Comparison of ENCODE assay signal across 8 cellular contexts in the genomic region with DNA sequence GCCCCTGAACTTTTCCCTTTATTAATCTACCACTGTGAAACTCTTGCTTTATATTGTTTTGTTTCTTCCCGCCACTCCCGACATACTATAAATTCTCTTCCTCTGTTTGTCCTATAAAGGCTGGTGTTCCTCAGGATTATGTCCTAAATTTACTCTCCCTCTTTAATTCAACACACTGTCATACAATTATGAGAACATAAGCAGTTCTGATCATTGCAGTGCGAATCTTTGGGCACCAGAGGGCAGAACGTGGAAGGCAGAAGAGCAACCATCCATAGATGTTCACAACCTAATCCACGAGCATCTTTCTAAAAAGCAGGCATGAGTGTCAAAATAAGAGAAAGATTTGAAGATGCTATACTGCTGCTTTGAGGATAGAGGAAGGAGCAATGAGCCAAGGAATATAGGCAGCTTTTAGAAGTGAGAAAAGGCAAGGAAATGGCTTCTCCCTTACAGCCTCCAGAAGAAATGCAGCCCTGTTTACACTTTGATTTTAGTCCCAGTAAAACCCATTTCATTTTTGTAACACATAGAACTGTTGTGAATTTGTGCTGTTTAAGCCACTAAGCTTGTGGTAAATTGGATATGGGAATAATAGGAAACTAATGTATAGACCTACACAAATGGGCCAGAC.
DNase-seq lines count a peak whose midpoint lies in the region; ATAC-seq, FAIRE-seq and TF ChIP-seq lines count a peak whose summit lies in the region.

No MANE protein-coding gene starts in this region.

- ATAC-seq in HG02884 (IDR thresholded peaks at IDR 0.05; ENCODE audit: unreplicated experiment), result peak; percentile 77

- H3K27ac Mint-ChIP-seq in nephron, result no peak overlapping the region

- H3K4me3 Mint-ChIP-seq in nephron, result no peak overlapping the region

- TF ChIP-seq CTCF in nephron (IDR thresholded peaks at IDR 0.05; ENCODE audit: unreplicated experiment in 3 of 3), result peak; percentile 52 to 65 (median 53)

- H3K9me3 Mint-ChIP-seq in nephron, result no peaks in the 10 kb centered on the region

- DNase-seq in NCI-H1105 treated with DMSO at 0.1 percent for 48 hours (lab: John Stamatoyannopoulos, UW) (peak; percentile 13), NCI-H1105 (lab: John Stamatoyannopoulos, UW) (no peak), GM18507 (ENCODE audit: extremely low spot score, insufficient read length, low read depth) (no peak), OCI-M1 (lab: John Stamatoyannopoulos, UW) (peak; percentile 59), dermis microvascular lymphatic vessel endothelial cell (ENCODE audit: low read depth in 2 of 2) (peak; percentile 31 to 53)
- DNase-seq in effector CD4-positive, alpha-beta T cell, result no peak

- H3K27me3 Mint-ChIP-seq in nephron (ENCODE audit: low read depth), result no peaks in the 10 kb centered on the region

- peak; percentile 82 for FAIRE-seq in GM18507 (lab: Jason Lieb, UNC)

- H3K4me1 Mint-ChIP-seq in nephron, result no peaks in the 10 kb centered on the region

- H3K36me3 Mint-ChIP-seq in nephron (ENCODE audit: low read depth), result no peaks in the 10 kb centered on the region

Comparison
In these comparisons a context has a peak if more than half of its experiments do, and no peak if none do; other contexts are left out.
1. DNase-seq: peak in NCI-H1105 treated with DMSO at 0.1 percent for 48 hours (single experiment), OCI-M1 (single experiment) and dermis microvascular lymphatic vessel endothelial cell (2 of 2); none in NCI-H1105 (single experiment), GM18507 (single experiment) and effector CD4-positive, alpha-beta T cell (single experiment).